Comparison of ENCODE assay signal across 8 cellular contexts in the genomic region with DNA sequence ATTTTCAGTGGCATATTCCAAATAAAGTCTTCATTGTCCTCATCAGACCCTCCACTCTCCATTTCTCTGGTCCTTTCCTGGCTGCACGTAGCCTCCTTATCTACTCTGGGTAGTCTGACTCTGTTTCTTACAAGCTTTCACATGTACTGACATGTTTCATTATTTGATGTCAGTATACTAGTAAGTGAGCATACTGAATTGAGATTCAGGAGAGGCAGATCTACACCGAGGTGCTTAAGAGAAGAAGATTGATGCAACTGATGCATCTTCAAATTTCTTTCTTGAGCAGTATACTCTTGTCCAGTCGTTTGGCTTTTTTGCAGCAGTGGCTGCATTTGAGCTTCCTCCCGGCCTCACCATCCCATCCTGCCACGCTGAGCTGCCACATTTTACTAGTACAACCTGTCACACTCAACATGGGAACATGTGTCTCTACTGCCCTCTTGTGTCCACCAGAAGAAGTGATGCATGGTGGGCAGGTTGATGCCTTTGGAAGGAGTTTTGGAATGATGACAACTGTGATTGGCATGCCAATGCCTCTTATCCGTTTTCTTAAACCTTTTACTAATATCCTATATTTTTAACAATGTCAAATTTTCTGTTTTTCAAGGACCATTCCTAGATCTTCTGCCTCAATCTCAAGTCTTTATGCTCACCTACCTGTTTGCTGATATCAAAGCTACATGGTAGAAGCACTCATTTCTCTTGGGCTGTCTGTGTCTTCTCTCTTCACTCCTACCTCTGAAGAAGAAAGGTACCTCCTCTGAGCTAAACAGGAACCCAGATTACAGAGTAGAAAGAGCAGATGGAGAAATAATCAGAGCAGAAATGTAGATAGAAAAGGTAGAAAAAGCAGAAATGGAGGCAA. TPM values are rescaled to one million over a fixed set of nuclear protein-coding genes. Genes with fewer than 3 reads are reported as not detected.
DNase-seq lines count a peak whose midpoint lies in the region; ATAC-seq and TF ChIP-seq lines count a peak whose summit lies in the region.

No MANE protein-coding gene starts in this region.

- no peak overlapping the region for H3K4me3 ChIP-seq in kidney epithelial cell (ENCODE audit: low read depth, low read length)

- H3K4me3 Mint-ChIP-seq in MCF 10A (ENCODE audit: unreplicated experiment) = no peak overlapping the region

- no peaks in the 10 kb centered on the region for H3K36me3 ChIP-seq in kidney epithelial cell (ENCODE audit: control insufficient read depth, insufficient read depth, low read length)

- TF ChIP-seq CTCF in AG09319 (IDR thresholded peaks at IDR 0.05; ENCODE audit: low read depth, low read length) (peak; percentile 88), VCaP (conservative IDR thresholded peaks at IDR 0.05) (peak; percentile 91), MCF 10A (IDR thresholded peaks at IDR 0.05; ENCODE audit: unreplicated experiment) (peak; percentile 86), kidney epithelial cell (IDR thresholded peaks at IDR 0.05; ENCODE audit: insufficient read depth, low read length, poor library complexity, severe bottlenecking) (peak; percentile 89)

- H3K27ac ChIP-seq in VCaP = no peak overlapping the region

- no peaks in the 10 kb centered on the region for H3K36me3 Mint-ChIP-seq in MCF 10A (ENCODE audit: insufficient read depth, unreplicated experiment)

- POLR2A ChIA-PET in MCF 10A (lab: Yijun Ruan, JAX) = interaction anchor here (0.7 to 0.9 kb wide), 2 partner anchors 253 to 325 kb away, joined by 3 to 4 read pairs; no protein-coding TSS in a partner anchor

- intact Hi-C loops in MCF 10A (cut with micrococcal nuclease) = loop anchor here (1.0 to 5.0 kb wide), 3 partner anchors 167 to 426 kb away; no protein-coding TSS in a partner anchor

- H3K9me3 Mint-ChIP-seq in MCF 10A (ENCODE audit: unreplicated experiment) = no peaks in the 10 kb centered on the region

- no TSS peak for BruUV-seq in MCF 10A (replicated peaks; lab: Mats Ljungman, UMichigan)

- H3K27me3 Mint-ChIP-seq in MCF 10A (ENCODE audit: insufficient read depth, unreplicated experiment) = no peaks in the 10 kb centered on the region

- peak; percentile 96 for ATAC-seq in GM18868 (IDR thresholded peaks at IDR 0.05; ENCODE audit: unreplicated experiment)
- peak; percentile 94 for ATAC-seq in HG03095 (IDR thresholded peaks at IDR 0.05; ENCODE audit: unreplicated experiment)

- H3K27me3 ChIP-seq in kidney epithelial cell (ENCODE audit: control insufficient read depth, insufficient read depth, low read length) = no peaks in the 10 kb centered on the region

- CTCF ChIA-PET in MCF 10A (lab: Yijun Ruan, JAX) = interaction anchor here (0.6 to 7.0 kb wide), 55 partner anchors 9 to 606 kb away, joined by 3 to 110 read pairs (median 4); partner anchors contain the start of genes CIP2A, DZIP3 and GUCA1C

- DNase-seq in AG09319 (ENCODE audit: extremely low read depth, low read depth) = peak; percentile 3
- peak; percentile 48 for DNase-seq in NCI-H2107 (lab: John Stamatoyannopoulos, UW)
- DNase-seq in MCF 10A (ENCODE audit: unreplicated experiment) = peak; percentile 87
- DNase-seq in kidney epithelial cell (ENCODE audit: low read depth) = peak; percentile 35
- peak; percentile 36 to 56 for DNase-seq in stimulated activated CD4-positive, alpha-beta T cell treated with anti-CD3 and anti-CD28 coated beads, Interleukin-4, amount 100 ng/mL, for 4 hours

- peaks cover 21% of the 10 kb centered on the region for H3K4me1 Mint-ChIP-seq in MCF 10A (ENCODE audit: insufficient read depth, unreplicated experiment)

- H3K27ac Mint-ChIP-seq in MCF 10A (ENCODE audit: low read depth, unreplicated experiment) = no peak overlapping the region

RNA-seq across cellular contexts. Expression of gene GUCA1C, which starts 38.7 kb away (rescaled TPM):
- total RNA-seq in MCF 10A (2022) = not detected in 2 replicates
- total RNA-seq in kidney epithelial cell = not detected in 2 replicates

Comparison
In these comparisons a context has a peak if more than half of its experiments do, and no peak if none do; other contexts are left out.
1. DNase-seq: peak in every context shown above with its lines; median percentile 87 in MCF 10A; 48 in NCI-H2107; 46 in stimulated activated CD4-positive, alpha-beta T cell treated with anti-CD3 and anti-CD28 coated beads, Interleukin-4, amount 100 ng/mL, for 4 hours; 35 in kidney epithelial cell; 3 in AG09319.